In the genomic region with DNA sequence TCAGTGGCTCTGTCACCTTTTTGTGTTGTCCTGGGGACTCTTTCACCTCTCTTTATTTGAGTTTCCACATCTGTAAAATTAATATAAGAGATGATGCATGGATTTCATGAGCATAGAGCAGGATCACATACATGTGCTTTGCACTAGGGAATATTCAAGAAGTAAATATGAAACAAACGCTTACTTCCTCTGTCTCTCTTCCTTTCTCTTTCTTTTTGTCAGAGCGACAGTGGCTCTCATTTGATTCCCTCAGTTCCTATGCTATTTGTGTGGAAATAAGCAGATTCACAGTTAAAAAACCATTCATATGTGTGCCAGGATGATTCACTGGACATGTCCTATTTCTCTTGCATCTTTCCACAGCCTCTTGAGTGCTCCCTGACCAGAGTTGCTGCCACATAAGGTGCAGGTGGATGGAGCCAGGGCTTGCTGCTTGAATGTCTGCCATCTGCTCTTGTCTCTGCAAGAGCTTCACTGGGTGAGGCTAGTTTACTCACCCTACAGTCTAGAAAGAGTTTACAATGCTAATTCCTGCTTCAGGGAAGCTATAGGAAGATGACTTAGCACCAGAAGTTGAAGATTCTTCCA, we compare ENCODE assay signal across 8 cellular contexts.
DNase-seq lines count a peak whose midpoint lies in the region; ATAC-seq and TF ChIP-seq lines count a peak whose summit lies in the region.

No MANE protein-coding gene starts in this region.

- no peak for TF ChIP-seq CTCF in spleen (IDR thresholded peaks at IDR 0.05 in 8 of 11, conservative IDR thresholded peaks at IDR 0.05 in 3 of 11)

- H3K27ac ChIP-seq in spleen, result peak overlapping the region in 7 of 8 donors; percentile 10 to 72 (median 62)

- no peak for TF ChIP-seq POLR2A in spleen (IDR thresholded peaks at IDR 0.05)

- no peaks in the 10 kb centered on the region for H3K27me3 Mint-ChIP-seq in activated T-cell treated with anti-CD3 and anti-CD28 coated beads, Interleukin-2, amount 50 U/mL, for 24 hours
- H3K27me3 Mint-ChIP-seq in T-helper 2 cell treated with Interferon-gamma antibody and Interleukin-4, amounts not matched to agents 5 μg/mL and 100 μg/mL, for 36 hours (ENCODE audit: low read depth), result no peaks in the 10 kb centered on the region

- DNase-seq in activated T-cell treated with anti-CD3 and anti-CD28 coated beads, Interleukin-2, amount 50 U/mL, for 24 hours, result no peak
- DNase-seq in activated T-cell treated with anti-CD3 and anti-CD28 coated beads, Interleukin-2, amount 50 U/mL, for 48 hours, result no peak
- no peak for DNase-seq in T-helper 2 cell treated with Interferon-gamma antibody and Interleukin-4, amounts not matched to agents 5 μg/mL and 100 μg/mL, for 36 hours (ENCODE audit: low spot score)
- DNase-seq in spleen (no peak), Ammon's horn (ENCODE audit: low spot score) (no peak), activated gamma-delta T cell treated with Interleukin-2 at 50 U/mL for 16 hours (no peak)
- no peak for DNase-seq in stimulated activated CD4-positive, alpha-beta T cell treated with anti-CD3 and anti-CD28 coated beads, Interleukin-12 subunit alpha, Interleukin-12 subunit beta, amount 100 ng/mL, for 4 hours

- peaks cover 8 to 45% (median 38%) of the 10 kb centered on the region in 6 donors for H3K4me1 ChIP-seq in spleen

- 17 to 27% (median 25%) methylated on average over 2 of the region's 2 CpGs for WGBS in spleen, 5 donors

- peak overlapping the region; percentile 72 for H3K4me3 Mint-ChIP-seq in activated T-cell treated with anti-CD3 and anti-CD28 coated beads, Interleukin-2, amount 50 U/mL, for 24 hours
- H3K4me3 Mint-ChIP-seq in T-helper 2 cell treated with Interferon-gamma antibody and Interleukin-4, amounts not matched to agents 5 μg/mL and 100 μg/mL, for 36 hours, result peak overlapping the region; percentile 84

- ATAC-seq in HG02943 (IDR thresholded peaks at IDR 0.05; ENCODE audit: low read depth, unreplicated experiment), result peak; percentile 69

- intact Hi-C loops in spleen (cut with DNase I; ENCODE audit: low total_unique reads), result no loop called here

- H3K36me3 ChIP-seq in spleen, result no peaks in the 10 kb centered on the region

- H3K9me3 Mint-ChIP-seq in activated T-cell treated with anti-CD3 and anti-CD28 coated beads, Interleukin-2, amount 50 U/mL, for 24 hours, result peaks cover 4% of the 10 kb centered on the region
- H3K9me3 Mint-ChIP-seq in T-helper 2 cell treated with Interferon-gamma antibody and Interleukin-4, amounts not matched to agents 5 μg/mL and 100 μg/mL, for 36 hours, result peaks cover under 1% of the 10 kb centered on the region

- no peaks in the 10 kb centered on the region for H3K27me3 ChIP-seq in spleen (replicated peaks in 1 of 7)

- peaks cover 6% of the 10 kb centered on the region for H3K36me3 Mint-ChIP-seq in activated T-cell treated with anti-CD3 and anti-CD28 coated beads, Interleukin-2, amount 50 U/mL, for 24 hours (ENCODE audit: low read depth)
- H3K36me3 Mint-ChIP-seq in T-helper 2 cell treated with Interferon-gamma antibody and Interleukin-4, amounts not matched to agents 5 μg/mL and 100 μg/mL, for 36 hours (ENCODE audit: low read depth), result peaks cover 5% of the 10 kb centered on the region

- peaks cover 61% of the 10 kb centered on the region for H3K4me1 Mint-ChIP-seq in activated T-cell treated with anti-CD3 and anti-CD28 coated beads, Interleukin-2, amount 50 U/mL, for 24 hours (ENCODE audit: low read depth)
- H3K4me1 Mint-ChIP-seq in T-helper 2 cell treated with Interferon-gamma antibody and Interleukin-4, amounts not matched to agents 5 μg/mL and 100 μg/mL, for 36 hours (ENCODE audit: low read depth), result peaks cover 41% of the 10 kb centered on the region

- no peaks in the 10 kb centered on the region for H3K9me3 ChIP-seq in spleen

- H3K27ac Mint-ChIP-seq in activated T-cell treated with anti-CD3 and anti-CD28 coated beads, Interleukin-2, amount 50 U/mL, for 24 hours, result peak overlapping the region; percentile 92
- peak overlapping the region; percentile 91 for H3K27ac Mint-ChIP-seq in T-helper 2 cell treated with Interferon-gamma antibody and Interleukin-4, amounts not matched to agents 5 μg/mL and 100 μg/mL, for 36 hours

- H3K4me3 ChIP-seq in spleen, result peak overlapping the region in 3 of 8 donors; percentile 2 to 35 (median 7)
